Comparison of ENCODE assay signal across 22 cellular contexts in genomic region chr10:83371696-83372490, GRCh38.
"Had no signal": no experiment of that assay in that cellular context is flagged by ENCODE, and none has a peak within 500 bp of the region (broad histone marks: within the 10 kb centered on the region; RNA-seq: fewer than 3 reads in every experiment).

No MANE protein-coding gene starts in this region.

- H3K4me1 ChIP-seq: heart right ventricle, prostate gland, testis, vagina had no signal

- H3K9me3 ChIP-seq: heart right ventricle, neutrophil, ovary, prostate gland, testis, vagina had no signal

- H3K36me3 ChIP-seq: cardiac muscle cell, heart right ventricle, neutrophil, ovary, prostate gland, vagina, WERI-Rb-1 had no signal

- H3K4me1 Mint-ChIP-seq: activated T-helper 17 cell treated with anti-CD3 and anti-CD28 coated beads, Interleukin-2, amount 50 U/mL, for 72 hours; endodermal cell; stimulated activated naive B cell treated with anti-CD40 and anti-IgM and Interleukin-4, amounts not matched to agents 10 μg/mL and 1 μg/mL and 100 μg/mL, for 72 hours had no signal

- H3K36me3 Mint-ChIP-seq: activated naive CD8-positive, alpha-beta T cell; natural killer cell treated with Interleukin-12 subunit alpha and Interleukin-12 subunit beta and Interleukin-15 and Interleukin-18, amount 100 ng/mL, for 72 hours; stimulated activated naive B cell treated with anti-CD40 and anti-IgM and Interleukin-4, amounts not matched to agents 10 μg/mL and 1 μg/mL and 100 μg/mL, for 72 hours had no signal

- ATAC-seq: activated T-helper 17 cell treated with anti-CD3 and anti-CD28 coated beads, Interleukin-2, amount 50 U/mL, for 72 hours; heart right ventricle; left ventricle myocardium superior; natural killer cell treated with Interleukin-12 subunit alpha and Interleukin-12 subunit beta and Interleukin-15 and Interleukin-18, amount 100 ng/mL, for 72 hours; stimulated activated naive B cell treated with anti-CD40 and anti-IgM and Interleukin-4, amounts not matched to agents 10 μg/mL and 1 μg/mL and 100 μg/mL, for 72 hours had no signal

- H3K9me3 Mint-ChIP-seq: endodermal cell had no signal

- H3K27ac Mint-ChIP-seq: activated naive CD8-positive, alpha-beta T cell; activated T-cell treated with anti-CD3 and anti-CD28 coated beads, Interleukin-2, amount 50 U/mL, for 24 hours; activated T-helper 17 cell treated with anti-CD3 and anti-CD28 coated beads, Interleukin-2, amount 50 U/mL, for 72 hours; endodermal cell; natural killer cell treated with Interleukin-12 subunit alpha and Interleukin-12 subunit beta and Interleukin-15 and Interleukin-18, amount 100 ng/mL, for 72 hours; stimulated activated naive B cell treated with anti-CD40 and anti-IgM and Interleukin-4, amounts not matched to agents 10 μg/mL and 1 μg/mL and 100 μg/mL, for 72 hours had no signal

- H3K4me3 Mint-ChIP-seq: activated naive CD8-positive, alpha-beta T cell; activated T-cell treated with anti-CD3 and anti-CD28 coated beads, Interleukin-2, amount 50 U/mL, for 24 hours; activated T-helper 17 cell treated with anti-CD3 and anti-CD28 coated beads, Interleukin-2, amount 50 U/mL, for 72 hours; endodermal cell; natural killer cell treated with Interleukin-12 subunit alpha and Interleukin-12 subunit beta and Interleukin-15 and Interleukin-18, amount 100 ng/mL, for 72 hours; stimulated activated naive B cell treated with anti-CD40 and anti-IgM and Interleukin-4, amounts not matched to agents 10 μg/mL and 1 μg/mL and 100 μg/mL, for 72 hours had no signal

- DNase-seq: activated CD4-positive, alpha-beta T cell treated with anti-CD3 and anti-CD28 coated beads for 1 hour; activated CD8-positive, alpha-beta memory T cell treated with anti-CD3 and anti-CD28 coated beads for 24 hours; activated CD8-positive, alpha-beta memory T cell treated with anti-CD3 and anti-CD28 coated beads, Interleukin-2, amount 50 U/mL, for 4 hours; activated T-cell treated with anti-CD3 and anti-CD28 coated beads, Interleukin-2, amount 50 U/mL, for 24 hours; cortex of kidney; endodermal cell; heart right ventricle; left ventricle myocardium superior; mammary epithelial cell; ovary; stimulated activated CD4-positive, alpha-beta T cell treated with anti-CD3 and anti-CD28 coated beads, Interleukin-2, amount 100 ng/mL, for 48 hours; stimulated activated CD8-positive, alpha-beta memory T cell treated with anti-CD3 and anti-CD28 coated beads, Interleukin-4, amount 100 ng/mL, for 48 hours; stimulated activated naive B cell treated with anti-CD40 and anti-IgM and Interleukin-4, amounts not matched to agents 10 μg/mL and 1 μg/mL and 100 μg/mL, for 72 hours; testis; WERI-Rb-1 had no signal

- H3K4me3 ChIP-seq: cardiac muscle cell, heart right ventricle, ovary, prostate gland, testis, vagina had no signal

- H3K27me3 Mint-ChIP-seq: activated naive CD8-positive, alpha-beta T cell; activated T-cell treated with anti-CD3 and anti-CD28 coated beads, Interleukin-2, amount 50 U/mL, for 24 hours; activated T-helper 17 cell treated with anti-CD3 and anti-CD28 coated beads, Interleukin-2, amount 50 U/mL, for 72 hours; natural killer cell treated with Interleukin-12 subunit alpha and Interleukin-12 subunit beta and Interleukin-15 and Interleukin-18, amount 100 ng/mL, for 72 hours; stimulated activated naive B cell treated with anti-CD40 and anti-IgM and Interleukin-4, amounts not matched to agents 10 μg/mL and 1 μg/mL and 100 μg/mL, for 72 hours had no signal

- H3K27me3 ChIP-seq: cardiac muscle cell, heart right ventricle, neutrophil, ovary, testis, vagina had no signal

- H3K27ac ChIP-seq: cardiac muscle cell, heart right ventricle, neutrophil, ovary, prostate gland, testis, vagina, WERI-Rb-1 had no signal
